1 cellular context compared by ENCODE assay signal in genomic region chr16:58492066-58492465, GRCh38.
TF ChIP-seq lines count a peak whose summit lies in the region.

No MANE protein-coding gene starts in this region.

TF ChIP-seq in HEK293, 187 proteins besides CTCF, POLR2A, EP300 and RAD21 (continued from another document):
- no peak for TF ChIP-seq INSM2 (tag by site-specific recombination; IDR thresholded peaks at IDR 0.05)
- TF ChIP-seq ZXDB (tag by site-specific recombination; IDR thresholded peaks at IDR 0.05) = no peak
- TF ChIP-seq ZFHX2 (tag by site-specific recombination; conservative IDR thresholded peaks at IDR 0.05) = peak; percentile 95
- no peak for TF ChIP-seq IKZF3 (tag by site-specific recombination; IDR thresholded peaks at IDR 0.05)
- TF ChIP-seq ZNF792 (tag by site-specific recombination; IDR thresholded peaks at IDR 0.05) = no peak
- TF ChIP-seq TCF7L2 (IDR thresholded peaks at IDR 0.05; ENCODE audit: borderline replicate concordance, low read depth, low read length) = no peak
- no peak for TF ChIP-seq ZBTB11 (tag by site-specific recombination; conservative IDR thresholded peaks at IDR 0.05; ENCODE audit: low read depth)
